ENCODE assay signal across 1 cellular context in the genomic region with DNA sequence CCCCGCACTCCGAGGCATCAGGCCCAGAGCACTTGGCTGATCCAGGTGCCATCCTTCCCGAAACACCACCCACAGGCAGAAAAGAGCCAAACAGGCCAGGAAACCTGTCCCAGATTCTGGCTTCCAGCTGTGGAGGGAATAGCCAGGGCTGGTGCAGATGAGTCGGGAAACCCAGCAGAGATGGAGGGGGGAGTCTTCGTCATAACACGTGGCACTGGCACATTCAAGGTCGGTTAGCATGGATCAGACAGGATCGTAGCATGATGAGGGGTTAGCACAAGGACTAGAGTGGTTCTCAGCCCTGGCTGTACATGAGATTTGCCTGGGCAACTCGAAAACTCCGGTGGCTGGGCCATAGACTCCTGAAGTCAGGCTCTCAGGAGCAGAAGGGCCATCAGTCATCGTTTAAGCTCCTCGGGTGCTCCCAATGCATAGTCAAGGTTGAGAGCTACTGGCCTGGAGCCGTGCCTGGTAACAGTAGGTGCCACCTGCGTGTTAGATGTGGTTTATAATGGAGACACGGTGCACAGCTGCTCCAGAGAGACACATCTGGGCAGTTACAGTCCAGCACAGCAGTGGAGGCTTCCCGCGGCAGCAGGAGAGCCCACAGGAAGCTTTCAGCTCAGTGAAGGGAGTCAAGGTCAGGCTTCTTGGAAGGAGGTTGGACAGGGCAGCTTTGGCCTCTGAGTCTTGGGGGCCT.
TF ChIP-seq lines count a peak whose summit lies in the region.

No MANE protein-coding gene starts in this region.

TF ChIP-seq in H1, 55 proteins besides CTCF, POLR2A, EP300 and RAD21:
- TF ChIP-seq CHD1 (IDR thresholded peaks at IDR 0.05; ENCODE audit: low read depth, low read length) (no peak), CTBP2 (IDR thresholded peaks at IDR 0.05; ENCODE audit: borderline replicate concordance, insufficient read depth, insufficient read length, low read length) (no peak), SP2 (IDR thresholded peaks at IDR 0.05; ENCODE audit: low read length) (no peak)
